In genomic region chr6:16759181-16759645, GRCh38 we compare ENCODE assay signal across 8 cellular contexts. TPM values are rescaled to one million over a fixed set of nuclear protein-coding genes. Genes with fewer than 3 reads are reported as not detected.
DNase-seq lines count a peak whose midpoint lies in the region; ATAC-seq and TF ChIP-seq lines count a peak whose summit lies in the region.

No MANE protein-coding gene starts in this region.

- TF ChIP-seq POLR2A in gastrocnemius medialis (IDR thresholded peaks at IDR 0.05): no peak

- POLR2A ChIA-PET in activated CD8-positive, alpha-beta T cell treated with anti-CD3 and anti-CD28 coated beads for 36 hours (lab: Charles Lee): interaction anchor here (0.7 to 2.6 kb wide), 13 partner anchors 9 to 274 kb away, joined by 3 to 10 read pairs (median 4); no protein-coding TSS in a partner anchor

- H3K9me3 ChIP-seq in hepatocyte (ENCODE audit: low read depth): no peaks in the 10 kb centered on the region
- H3K9me3 ChIP-seq in gastrocnemius medialis: no peaks in the 10 kb centered on the region

- no peak for TF ChIP-seq CTCF in activated CD8-positive, alpha-beta T cell treated with anti-CD3 and anti-CD28 coated beads for 36 hours (IDR thresholded peaks at IDR 0.05)
- no peak for TF ChIP-seq CTCF in hepatocyte (IDR thresholded peaks at IDR 0.05; ENCODE audit: poor library complexity)
- no peak for TF ChIP-seq CTCF in gastrocnemius medialis (IDR thresholded peaks at IDR 0.05 in 4 of 5, conservative IDR thresholded peaks at IDR 0.05 in 1 of 5)

- under 1% methylated on average over 8 of the region's 8 CpGs for whole genome bisulfite sequencing in hepatocyte (ENCODE audit: low lambda C conversion rate, missing lambda C conversion rate)

- no peak for ATAC-seq in stimulated activated naive CD8-positive, alpha-beta T cell treated with anti-CD3 and anti-CD28 coated beads, Interleukin-15, Interleukin-2, amounts not matched to agents 100 U/mL and 50 U/mL, for 24 hours
- no peak for ATAC-seq in activated CD8-positive, alpha-beta T cell treated with anti-CD3 and anti-CD28 coated beads for 36 hours
- ATAC-seq in gastrocnemius medialis: peak in 1 of 2 donors; percentile 15
- ATAC-seq in HG03565 (IDR thresholded peaks at IDR 0.05; ENCODE audit: unreplicated experiment): no peak
- no peak for ATAC-seq in HG02642 (IDR thresholded peaks at IDR 0.05; ENCODE audit: poor library complexity, unreplicated experiment)

- H3K79me2 ChIP-seq in hepatocyte: peaks cover 42% of the 10 kb centered on the region

- H3K4me3 Mint-ChIP-seq in stimulated activated naive CD8-positive, alpha-beta T cell treated with anti-CD3 and anti-CD28 coated beads, Interleukin-15, Interleukin-2, amounts not matched to agents 100 ng/mL and 50 ng/mL, for 24 hours: peak overlapping the region; percentile 89
- peak overlapping the region; percentile 98 for H3K4me3 Mint-ChIP-seq in activated CD8-positive, alpha-beta T cell treated with anti-CD3 and anti-CD28 coated beads for 36 hours

- peaks cover 7% of the 10 kb centered on the region for H3K36me3 Mint-ChIP-seq in stimulated activated naive CD8-positive, alpha-beta T cell treated with anti-CD3 and anti-CD28 coated beads, Interleukin-15, Interleukin-2, amounts not matched to agents 100 ng/mL and 50 ng/mL, for 24 hours (ENCODE audit: low read depth)
- peaks cover 17% of the 10 kb centered on the region for H3K36me3 Mint-ChIP-seq in activated CD8-positive, alpha-beta T cell treated with anti-CD3 and anti-CD28 coated beads for 36 hours (ENCODE audit: low read depth)

- H3K27ac Mint-ChIP-seq in stimulated activated naive CD8-positive, alpha-beta T cell treated with anti-CD3 and anti-CD28 coated beads, Interleukin-15, Interleukin-2, amounts not matched to agents 100 ng/mL and 50 ng/mL, for 24 hours: peak overlapping the region; percentile 82
- H3K27ac Mint-ChIP-seq in activated CD8-positive, alpha-beta T cell treated with anti-CD3 and anti-CD28 coated beads for 36 hours: peak overlapping the region; percentile 89

- H3K27ac ChIP-seq in hepatocyte (peak overlapping the region; percentile 94), gastrocnemius medialis (peak overlapping the region; percentile 96 to 99 (median 98))

- peaks cover 71% of the 10 kb centered on the region for H3K4me1 Mint-ChIP-seq in stimulated activated naive CD8-positive, alpha-beta T cell treated with anti-CD3 and anti-CD28 coated beads, Interleukin-15, Interleukin-2, amounts not matched to agents 100 ng/mL and 50 ng/mL, for 24 hours (ENCODE audit: low read depth)
- H3K4me1 Mint-ChIP-seq in activated CD8-positive, alpha-beta T cell treated with anti-CD3 and anti-CD28 coated beads for 36 hours (ENCODE audit: low read depth): peaks cover 57% of the 10 kb centered on the region

- H3K27me3 Mint-ChIP-seq in stimulated activated naive CD8-positive, alpha-beta T cell treated with anti-CD3 and anti-CD28 coated beads, Interleukin-15, Interleukin-2, amounts not matched to agents 100 ng/mL and 50 ng/mL, for 24 hours: no peaks in the 10 kb centered on the region
- no peaks in the 10 kb centered on the region for H3K27me3 Mint-ChIP-seq in activated CD8-positive, alpha-beta T cell treated with anti-CD3 and anti-CD28 coated beads for 36 hours

- no peaks in the 10 kb centered on the region for H3K9me3 Mint-ChIP-seq in stimulated activated naive CD8-positive, alpha-beta T cell treated with anti-CD3 and anti-CD28 coated beads, Interleukin-15, Interleukin-2, amounts not matched to agents 100 ng/mL and 50 ng/mL, for 24 hours
- H3K9me3 Mint-ChIP-seq in activated CD8-positive, alpha-beta T cell treated with anti-CD3 and anti-CD28 coated beads for 36 hours: no peaks in the 10 kb centered on the region

- H3K9me2 ChIP-seq in hepatocyte (replicated peaks; ENCODE audit: insufficient read depth): no peaks in the 10 kb centered on the region

- no peak overlapping the region for H2AFZ ChIP-seq in hepatocyte

- peaks cover 3% of the 10 kb centered on the region for H4K20me1 ChIP-seq in hepatocyte (ENCODE audit: insufficient read depth, poor library complexity, severe bottlenecking)

- H3K4me1 ChIP-seq in hepatocyte (ENCODE audit: insufficient read depth) (peaks cover 37% of the 10 kb centered on the region), gastrocnemius medialis (peaks cover 46 to 56% of the 10 kb centered on the region in 2 donors)

- in situ Hi-C loops in gastrocnemius medialis (cut with MboI; ENCODE audit: low sequenced_read_pairs in 4 of 4): loop anchor here in 1 of 4 donors (10.0 kb wide), 1 partner anchor 84 kb away; no protein-coding TSS in a partner anchor

- intact Hi-C loops in activated CD8-positive, alpha-beta T cell treated with anti-CD3 and anti-CD28 coated beads for 36 hours (cut with micrococcal nuclease): no loop called here
- intact Hi-C loops in gastrocnemius medialis (cut with DNase I; ENCODE audit: low total_unique reads): no loop called here

- H3K27me3 ChIP-seq in hepatocyte (no peaks in the 10 kb centered on the region), gastrocnemius medialis (no peaks in the 10 kb centered on the region)

- H3K36me3 ChIP-seq in hepatocyte (replicated peaks; ENCODE audit: insufficient read depth, low read depth) (no peaks in the 10 kb centered on the region), gastrocnemius medialis (no peaks in the 10 kb centered on the region)

- no peak for DNase-seq in stimulated activated naive CD8-positive, alpha-beta T cell treated with anti-CD3 and anti-CD28 coated beads, Interleukin-15, Interleukin-2, amounts not matched to agents 100 U/mL and 50 U/mL, for 24 hours
- no peak for DNase-seq in activated CD8-positive, alpha-beta T cell treated with anti-CD3 and anti-CD28 coated beads for 36 hours
- DNase-seq in hepatocyte (ENCODE audit: low spot score): peak; percentile 13
- DNase-seq in gastrocnemius medialis: no peak
- no peak for DNase-seq in central memory CD4-positive, alpha-beta T cell

- CTCF ChIA-PET in activated CD8-positive, alpha-beta T cell treated with anti-CD3 and anti-CD28 coated beads for 36 hours (lab: Charles Lee): interaction anchor here (0.9 to 3.4 kb wide), 14 partner anchors 9 to 427 kb away, joined by 3 to 17 read pairs (median 4); no protein-coding TSS in a partner anchor

- H3K4me2 ChIP-seq in hepatocyte: peak overlapping the region; percentile 74

- H3K4me3 ChIP-seq in hepatocyte (peak overlapping the region; percentile 68), gastrocnemius medialis (peak overlapping the region; percentile 85 to 97 (median 91))

RNA-seq across cellular contexts. Expression of gene ATXN1, which starts 2.0 kb away (rescaled TPM):
- 10 to 100 TPM; 35.4 to 40.8 TPM for total RNA-seq in activated CD8-positive, alpha-beta T cell treated with anti-CD3 and anti-CD28 coated beads for 36 hours
- total RNA-seq in hepatocyte (28.7 and 32.6 TPM in 2 replicates), gastrocnemius medialis (10 to 100 TPM; 21.8 to 42.9 (median 33.1) TPM)
- 14.7 and 16.3 TPM in 2 replicates for polyA plus RNA-seq in hepatocyte
